In genomic region chr9:133742849-133743444, GRCh38 we compare ENCODE assay signal across 8 cellular contexts. TPM values are rescaled to one million over a fixed set of nuclear protein-coding genes. Genes with fewer than 3 reads are reported as not detected.
DNase-seq lines count a peak whose midpoint lies in the region; ATAC-seq, FAIRE-seq and TF ChIP-seq lines count a peak whose summit lies in the region.

No MANE protein-coding gene starts in this region.

- peak; percentile 73 for FAIRE-seq in keratinocyte (lab: Jason Lieb, UNC)

- intact Hi-C loops in Caco-2 (cut with micrococcal nuclease; ENCODE audit: unreplicated experiment) (loop anchor here (1.0 kb wide), 1 partner anchor 251 kb away; no protein-coding TSS in a partner anchor), mammary epithelial cell (cut with micrococcal nuclease) (loop anchor here (10.0 kb wide), 1 partner anchor 352 kb away; no protein-coding TSS in a partner anchor)

- TF ChIP-seq CTCF in Caco-2 (IDR thresholded peaks at IDR 0.05; ENCODE audit: insufficient read depth in 1 of 2, low read depth in 1 of 2, low read length in 1 of 2, severe bottlenecking in 1 of 2, unreplicated experiment in 1 of 2): peak; percentile 95 to 98
- peak; percentile 100 for TF ChIP-seq CTCF in HFF-Myc (IDR thresholded peaks at IDR 0.05; ENCODE audit: low read depth, low read length, missing control alignments)
- TF ChIP-seq CTCF in WTC11 (IDR thresholded peaks at IDR 0.05): peak; percentile 100
- peak; percentile 97 for TF ChIP-seq CTCF in mammary epithelial cell (conservative IDR thresholded peaks at IDR 0.05 in 1 of 2, IDR thresholded peaks at IDR 0.05 in 1 of 2; ENCODE audit: extremely low read depth in 1 of 2, insufficient read depth in 1 of 2, low read depth in 1 of 2, low read length in 2 of 2)
- TF ChIP-seq CTCF in keratinocyte (optimal IDR thresholded peaks at IDR 0.05 in 1 of 3, IDR thresholded peaks at IDR 0.05 in 1 of 3, conservative IDR thresholded peaks at IDR 0.05 in 1 of 3; ENCODE audit: extremely low read depth in 1 of 3, insufficient read depth in 2 of 3, low read length in 3 of 3): peak; percentile 98 to 99 (median 98)

- no peaks in the 10 kb centered on the region for H3K79me2 ChIP-seq in mammary epithelial cell (ENCODE audit: insufficient read depth, low read length)
- no peaks in the 10 kb centered on the region for H3K79me2 ChIP-seq in keratinocyte (ENCODE audit: control insufficient read depth, insufficient read depth, low read length)

- BruUV-seq in Caco-2 (replicated peaks; lab: Mats Ljungman, UMichigan) (no TSS peak), mammary epithelial cell (replicated peaks; lab: Mats Ljungman, UMichigan) (no TSS peak)

- H3K27me3 Mint-ChIP-seq in Caco-2 (ENCODE audit: insufficient read depth, unreplicated experiment) (no peaks in the 10 kb centered on the region), WTC11 (ENCODE audit: low read depth) (peaks cover 7% of the 10 kb centered on the region)

- 47% methylated on average over 4 of the region's 8 CpGs for WGBS in mammary epithelial cell (ENCODE audit: low coverage, missing lambda C conversion rate)

- H3K9me3 ChIP-seq in Caco-2: no peaks in the 10 kb centered on the region
- H3K9me3 ChIP-seq in mammary epithelial cell (replicated peaks; ENCODE audit: insufficient read depth, low read length): no peaks in the 10 kb centered on the region
- no peaks in the 10 kb centered on the region for H3K9me3 ChIP-seq in keratinocyte (ENCODE audit: control insufficient read depth, low read depth, low read length)

- no peak overlapping the region for H3K27ac Mint-ChIP-seq in Caco-2 (ENCODE audit: unreplicated experiment)
- no peak overlapping the region for H3K27ac Mint-ChIP-seq in WTC11

- H2AFZ ChIP-seq in mammary epithelial cell (ENCODE audit: low read depth, low read length): no peak overlapping the region
- no peak overlapping the region for H2AFZ ChIP-seq in keratinocyte (ENCODE audit: control insufficient read depth, low read length)

- ATAC-seq in WTC11 (peak; percentile 93), HG03439 (IDR thresholded peaks at IDR 0.05; ENCODE audit: unreplicated experiment) (no peak)

- CTCF ChIA-PET in Caco-2 (lab: Charles Lee) (interaction anchor here (0.6 to 1.8 kb wide), 11 partner anchors 10 to 356 kb away, joined by 3 to 10 read pairs (median 3); no protein-coding TSS in a partner anchor), WTC11 (lab: Charles Lee) (interaction anchor here (0.5 to 3.0 kb wide), 80 partner anchors 9 to 713 kb away, joined by 3 to 52 read pairs (median 4); partner anchors contain the start of genes ADAMTSL2, BRD3OS, GTF3C5 and SLC2A6), mammary epithelial cell (lab: Charles Lee; ENCODE audit: low non-redundant PET) (interaction anchor here (0.6 to 0.7 kb wide), 2 partner anchors 404 to 564 kb away, joined by 3 to 4 read pairs; no protein-coding TSS in a partner anchor)

- H3K9ac ChIP-seq in mammary epithelial cell (ENCODE audit: insufficient read depth, low read length): no peak overlapping the region
- H3K9ac ChIP-seq in keratinocyte (ENCODE audit: control insufficient read depth, extremely low read depth, insufficient read depth, low read length): no peak overlapping the region

- H3K4me1 ChIP-seq in Caco-2 (peaks cover 13% of the 10 kb centered on the region), mammary epithelial cell (ENCODE audit: insufficient read depth, low read length) (peaks cover 6% of the 10 kb centered on the region), keratinocyte (ENCODE audit: control insufficient read depth, extremely low read depth, insufficient read depth, low read length) (no peaks in the 10 kb centered on the region)

- H3K4me3 ChIP-seq in Caco-2 (ENCODE audit: low read depth, low read length) (no peak overlapping the region), HFF-Myc (replicated peaks; ENCODE audit: low read depth, low read length) (no peak overlapping the region), mammary epithelial cell (replicated peaks in 1 of 3; ENCODE audit: insufficient read depth in 1 of 3, low read depth in 2 of 3, low read length in 3 of 3) (no peak overlapping the region), keratinocyte (ENCODE audit: control insufficient read depth in 2 of 3, extremely low read depth in 1 of 3, insufficient read depth in 2 of 3, low read depth in 1 of 3, low read length in 3 of 3) (no peak overlapping the region)

- H3K36me3 ChIP-seq in Caco-2 (ENCODE audit: control insufficient read depth, insufficient read depth, low read length): no peaks in the 10 kb centered on the region
- H3K36me3 ChIP-seq in mammary epithelial cell (ENCODE audit: insufficient read depth, low read length): no peaks in the 10 kb centered on the region
- no peaks in the 10 kb centered on the region for H3K36me3 ChIP-seq in keratinocyte (ENCODE audit: control insufficient read depth in 2 of 2, extremely low read depth in 1 of 2, insufficient read depth in 2 of 2, low read length in 2 of 2)

- H3K4me1 Mint-ChIP-seq in Caco-2 (ENCODE audit: low read depth, unreplicated experiment): peaks cover 9% of the 10 kb centered on the region
- peaks cover under 1% of the 10 kb centered on the region; the same call in 1 of the 2 replicates for H3K4me1 Mint-ChIP-seq in WTC11

- no peaks in the 10 kb centered on the region for H3K9me1 ChIP-seq in keratinocyte (ENCODE audit: control insufficient read depth, extremely low read depth, insufficient read depth, low read length)

- H3K36me3 Mint-ChIP-seq in Caco-2 (ENCODE audit: insufficient read depth, unreplicated experiment) (peaks cover 5% of the 10 kb centered on the region), WTC11 (no peaks in the 10 kb centered on the region)

- peaks cover 9% of the 10 kb centered on the region for H3K9me3 Mint-ChIP-seq in Caco-2 (ENCODE audit: unreplicated experiment)
- H3K9me3 Mint-ChIP-seq in WTC11: peaks cover 15% of the 10 kb centered on the region

- no peaks in the 10 kb centered on the region for H3K27me3 ChIP-seq in Caco-2 (replicated peaks; ENCODE audit: control insufficient read depth, insufficient read depth, low read length)
- H3K27me3 ChIP-seq in mammary epithelial cell (ENCODE audit: insufficient read depth, low read length): no peaks in the 10 kb centered on the region
- H3K27me3 ChIP-seq in keratinocyte (ENCODE audit: control insufficient read depth, extremely low read depth, insufficient read depth, low read length): peaks cover 4% of the 10 kb centered on the region

- DNase-seq in Caco-2 (peak; percentile 88 to 91), HFF-Myc (ENCODE audit: extremely low read depth, low read depth) (peak; percentile 39), NCI-H2227 (lab: John Stamatoyannopoulos, UW; ENCODE audit: unreplicated experiment) (peak; percentile 58), WTC11 (ENCODE audit: low spot score) (peak; percentile 96), mammary epithelial cell (peak; percentile 54), keratinocyte (ENCODE audit: low read depth, low spot score) (peak; percentile 15)
- DNase-seq in stimulated activated CD4-positive, alpha-beta T cell treated with anti-CD3 and anti-CD28 coated beads, Interleukin-1b, Interleukin-23, amount 100 ng/mL, for 48 hours: peak; percentile 71

- no peak overlapping the region for H3K27ac ChIP-seq in mammary epithelial cell (ENCODE audit: insufficient read depth, low read depth, low read length)
- H3K27ac ChIP-seq in keratinocyte (ENCODE audit: control insufficient read depth, insufficient read depth, low read length): no peak overlapping the region

- POLR2A ChIA-PET in Caco-2 (lab: Charles Lee): no interaction called here
- POLR2A ChIA-PET in WTC11 (lab: Charles Lee): no interaction called here

- H3K4me3 Mint-ChIP-seq in Caco-2 (ENCODE audit: unreplicated experiment) (no peak overlapping the region), WTC11 (no peak overlapping the region)

- H3K4me2 ChIP-seq in mammary epithelial cell (ENCODE audit: insufficient read depth, low read depth, low read length) (no peak overlapping the region), keratinocyte (ENCODE audit: control insufficient read depth, extremely low read depth, insufficient read depth, low read depth, low read length) (no peak overlapping the region)

- H4K20me1 ChIP-seq in mammary epithelial cell (ENCODE audit: insufficient read depth, low read length) (no peaks in the 10 kb centered on the region), keratinocyte (ENCODE audit: control insufficient read depth, extremely low read depth, insufficient read depth, low read length) (no peaks in the 10 kb centered on the region)

- in situ Hi-C loops in mammary epithelial cell (cut with MboI; ENCODE audit: low sequenced_read_pairs in 2 of 2): no loop called here

- dilution Hi-C loops in mammary epithelial cell (cut with HindIII; ENCODE audit: low sequenced_read_pairs): no loop called here
- dilution Hi-C loops in keratinocyte (cut with MboI; ENCODE audit: extremely low pct_ligation_motif_present, low sequenced_read_pairs): no loop called here

TF ChIP-seq in WTC11, 78 proteins besides CTCF, POLR2A, EP300 and RAD21 (continues in another document):
- TF ChIP-seq FOXP1 (CRISPR knock-in tag; IDR thresholded peaks at IDR 0.05; ENCODE audit: borderline replicate concordance) (no peak), GABPB1 (CRISPR knock-in tag; IDR thresholded peaks at IDR 0.05) (0 out of 2 replicates have a peak, but pooled peaks have one; percentile 19)

RNA-seq across cellular contexts. Expression of gene SARDH, which starts 4.8 kb away (rescaled TPM):
- 0.36 and 0.37 TPM in 2 replicates for total RNA-seq in Caco-2 (2022)
- total RNA-seq in WTC11 (2021): 8.5 to 15.2 TPM (median 13.7 TPM) in 3 replicates
- total RNA-seq in mammary epithelial cell: 1 to 10 TPM in 1 of 2 donors, not detected in 1; 7.2 TPM
- polyA plus RNA-seq in mammary epithelial cell: 0.28 TPM
- polyA minus RNA-seq in mammary epithelial cell: not detected
- polyA plus RNA-seq in keratinocyte: 0.03 TPM in 3 replicates
- polyA plus RNA-seq in keratinocyte (2011; ENCODE audit: low read depth): not detected
- not detected in 2 replicates for polyA plus RNA-seq in keratinocyte (2011; cell fraction: cytosol; rRNA removed)
- 0.07 TPM in 1 of 2 replicates, not detected in the other for polyA plus RNA-seq in keratinocyte (2011; cell fraction: nucleus; rRNA removed)
- not detected in 2 replicates for polyA plus RNA-seq in keratinocyte (2012; ENCODE audit: low replicate concordance)
- not detected in 3 replicates for polyA minus RNA-seq in keratinocyte
- polyA minus RNA-seq in keratinocyte (2011; cell fraction: cytosol; rRNA and poly(A)+ RNA removed): not detected
- not detected in 2 replicates for polyA minus RNA-seq in keratinocyte (2011; cell fraction: nucleus; rRNA and poly(A)+ RNA removed)

Comparison
In these comparisons a context has a peak if more than half of its experiments do, and no peak if none do; other contexts are left out.
1. DNase-seq: peak in every context shown above with its lines; median percentile 96 in WTC11; 90 in Caco-2; 71 in stimulated activated CD4-positive, alpha-beta T cell treated with anti-CD3 and anti-CD28 coated beads, Interleukin-1b, Interleukin-23, amount 100 ng/mL, for 48 hours; 58 in NCI-H2227; 54 in mammary epithelial cell; 39 in HFF-Myc; 15 in keratinocyte.